2 cellular contexts compared by ENCODE assay signal in the genomic region with DNA sequence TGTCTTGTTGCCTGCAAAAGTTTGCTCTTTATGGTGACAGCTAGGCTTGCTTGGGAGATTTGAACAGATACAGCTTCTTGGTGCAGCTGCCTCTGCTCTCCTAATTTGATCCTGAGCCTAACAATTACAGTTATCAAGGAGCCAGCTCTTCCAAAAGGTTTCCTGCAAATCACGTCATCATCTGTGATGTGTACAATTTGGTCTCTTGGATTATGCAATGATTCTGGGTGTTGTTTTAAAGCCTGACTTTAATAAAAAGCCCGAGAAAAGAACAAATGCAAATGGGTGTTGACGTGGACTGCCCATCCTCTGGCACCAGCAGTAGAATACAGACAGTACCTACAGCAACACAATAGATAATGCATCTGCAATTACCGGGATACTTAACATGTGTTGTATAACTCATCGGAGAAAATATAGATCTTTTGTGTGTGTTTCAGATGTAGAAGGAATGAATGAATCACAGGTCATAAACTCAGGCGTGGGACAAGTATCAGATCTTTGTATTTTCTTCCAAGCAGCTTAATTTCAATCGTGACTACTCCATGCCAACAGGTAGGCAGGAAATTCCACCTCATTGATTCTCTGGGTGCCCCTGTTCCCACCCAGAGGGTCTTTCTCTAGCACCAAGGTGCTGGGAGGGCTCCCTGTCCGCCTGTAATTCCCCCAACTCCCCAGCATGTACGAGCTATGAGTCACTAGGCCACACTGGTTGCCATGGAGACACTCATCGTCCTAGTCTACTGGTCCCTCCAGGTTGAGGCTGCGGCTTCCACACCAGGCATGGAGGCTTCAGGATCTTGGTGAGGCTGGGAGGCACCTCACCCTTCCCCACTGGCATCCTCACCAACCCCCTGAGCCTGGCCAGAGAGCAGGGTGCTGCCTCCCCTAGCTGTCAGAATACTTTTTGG.
TF ChIP-seq lines count a peak whose summit lies in the region.

No MANE protein-coding gene starts in this region.

TF ChIP-seq in SK-N-SH, 30 proteins besides CTCF, POLR2A, EP300 and RAD21 (continued from another document):
- TF ChIP-seq, protein P1, sequence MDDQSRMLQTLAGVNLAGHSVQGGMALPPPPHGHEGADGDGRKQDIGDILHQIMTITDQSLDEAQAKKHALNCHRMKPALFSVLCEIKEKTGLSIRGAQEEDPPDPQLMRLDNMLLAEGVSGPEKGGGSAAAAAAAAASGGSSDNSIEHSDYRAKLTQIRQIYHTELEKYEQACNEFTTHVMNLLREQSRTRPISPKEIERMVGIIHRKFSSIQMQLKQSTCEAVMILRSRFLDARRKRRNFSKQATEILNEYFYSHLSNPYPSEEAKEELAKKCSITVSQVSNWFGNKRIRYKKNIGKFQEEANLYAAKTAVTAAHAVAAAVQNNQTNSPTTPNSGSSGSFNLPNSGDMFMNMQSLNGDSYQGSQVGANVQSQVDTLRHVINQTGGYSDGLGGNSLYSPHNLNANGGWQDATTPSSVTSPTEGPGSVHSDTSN (IDR thresholded peaks at IDR 0.05), result no peak
- TF ChIP-seq JUND (IDR thresholded peaks at IDR 0.05), result no peak
- no peak for TF ChIP-seq POLR2AphosphoS5 (IDR thresholded peaks at IDR 0.05; ENCODE audit: low read depth, low read length)
- no peak for TF ChIP-seq ELF1 (IDR thresholded peaks at IDR 0.05)
- TF ChIP-seq MEF2A (IDR thresholded peaks at IDR 0.05; ENCODE audit: borderline replicate concordance, low read depth), result no peak
- TF ChIP-seq, protein P2, sequence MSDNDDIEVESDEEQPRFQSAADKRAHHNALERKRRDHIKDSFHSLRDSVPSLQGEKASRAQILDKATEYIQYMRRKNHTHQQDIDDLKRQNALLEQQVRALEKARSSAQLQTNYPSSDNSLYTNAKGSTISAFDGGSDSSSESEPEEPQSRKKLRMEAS (IDR thresholded peaks at IDR 0.05; ENCODE audit: low read depth), result no peak
- TF ChIP-seq CHD2 (IDR thresholded peaks at IDR 0.05; ENCODE audit: low read length, partially characterized antibody), result no peak

TF ChIP-seq in SK-N-SH treated with all-trans-retinoic acid at 6 μM for 48 hours, 23 proteins besides CTCF, POLR2A, EP300 and RAD21 (continued from another document):
- TF ChIP-seq TOX (CRISPR knock-in tag; IDR thresholded peaks at IDR 0.05; ENCODE audit: borderline replicate concordance), result no peak
- TF ChIP-seq ISL1 (CRISPR knock-in tag; IDR thresholded peaks at IDR 0.05), result no peak
- no peak for TF ChIP-seq PPARA (CRISPR knock-in tag; IDR thresholded peaks at IDR 0.05; ENCODE audit: borderline replicate concordance)
- TF ChIP-seq ZFP30 (CRISPR knock-in tag; IDR thresholded peaks at IDR 0.05), result no peak
- no peak for TF ChIP-seq TCF4 (CRISPR knock-in tag; IDR thresholded peaks at IDR 0.05; ENCODE audit: borderline replicate concordance)
- no peak for TF ChIP-seq ZNF565 (CRISPR knock-in tag; conservative IDR thresholded peaks at IDR 0.05; ENCODE audit: low read depth)
- no peak for TF ChIP-seq ZFP3 (CRISPR knock-in tag; IDR thresholded peaks at IDR 0.05)
- TF ChIP-seq OSR1 (CRISPR knock-in tag; IDR thresholded peaks at IDR 0.05), result no peak
- no peak for TF ChIP-seq ARNTL (CRISPR knock-in tag; IDR thresholded peaks at IDR 0.05; ENCODE audit: borderline replicate concordance, low read depth)
- no peak for TF ChIP-seq BACH2 (CRISPR knock-in tag; IDR thresholded peaks at IDR 0.05; ENCODE audit: borderline replicate concordance)
- TF ChIP-seq CSDC2 (CRISPR knock-in tag; IDR thresholded peaks at IDR 0.05), result no peak
